Comparison of ENCODE assay signal across 1 cellular context in the genomic region with DNA sequence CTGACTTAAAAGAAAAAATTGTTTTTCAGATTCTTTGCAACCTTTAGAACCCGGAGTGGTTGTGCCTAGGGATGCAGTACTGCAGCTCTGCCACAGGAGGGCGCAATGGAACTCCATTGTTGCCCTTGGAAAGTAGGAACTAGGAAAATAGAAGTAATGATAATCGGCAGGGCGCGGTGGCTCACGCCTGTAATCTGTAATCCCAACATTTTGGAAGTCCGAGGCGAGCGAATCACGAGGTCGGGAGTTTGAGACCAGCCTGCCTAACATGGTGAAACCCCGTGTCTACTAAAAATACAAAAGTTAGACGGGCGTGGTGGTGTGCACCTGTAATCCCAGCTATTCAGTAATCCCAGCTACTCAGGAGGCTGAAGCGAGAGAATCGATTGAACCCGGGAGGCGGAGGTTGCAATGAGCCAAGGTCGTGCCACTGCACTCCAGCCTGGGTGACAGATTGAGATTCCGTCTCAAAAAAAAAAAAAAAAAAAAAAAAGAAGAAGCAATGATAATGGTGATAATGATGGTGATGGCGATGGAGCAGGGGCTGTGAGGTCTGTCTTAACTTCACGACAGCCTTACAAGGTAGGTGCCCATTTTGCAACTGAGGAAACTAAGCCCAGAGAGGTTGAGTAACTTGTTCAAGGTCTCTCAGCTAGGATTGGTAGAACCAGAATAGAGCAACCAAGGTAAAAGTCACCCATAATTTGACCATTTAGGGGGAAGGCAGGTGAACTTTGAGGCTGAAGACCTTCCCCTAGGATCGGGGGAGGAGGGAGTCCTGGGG.
TF ChIP-seq lines count a peak whose summit lies in the region.

No MANE protein-coding gene starts in this region.

TF ChIP-seq in H1, 55 proteins besides CTCF, POLR2A, EP300 and RAD21:
- TF ChIP-seq GABPA (IDR thresholded peaks at IDR 0.05; ENCODE audit: borderline replicate concordance, insufficient read depth, low read length) (no peak), KDM1A (IDR thresholded peaks at IDR 0.05; ENCODE audit: borderline replicate concordance, low read length) (peak; percentile 16; the same call in 1 of the 2 replicates), TBP (IDR thresholded peaks at IDR 0.05; ENCODE audit: low read depth, low read length) (peak; percentile 59; the same call in 1 of the 2 replicates)
